Comparison of ENCODE assay signal across 1 cellular context in genomic region chr21:43571976-43572375, GRCh38.
TF ChIP-seq lines count a peak whose summit lies in the region.

No MANE protein-coding gene starts in this region.

TF ChIP-seq in WTC11, 78 proteins besides CTCF, POLR2A, EP300 and RAD21 (continued from another document):
- TF ChIP-seq, protein P1, sequence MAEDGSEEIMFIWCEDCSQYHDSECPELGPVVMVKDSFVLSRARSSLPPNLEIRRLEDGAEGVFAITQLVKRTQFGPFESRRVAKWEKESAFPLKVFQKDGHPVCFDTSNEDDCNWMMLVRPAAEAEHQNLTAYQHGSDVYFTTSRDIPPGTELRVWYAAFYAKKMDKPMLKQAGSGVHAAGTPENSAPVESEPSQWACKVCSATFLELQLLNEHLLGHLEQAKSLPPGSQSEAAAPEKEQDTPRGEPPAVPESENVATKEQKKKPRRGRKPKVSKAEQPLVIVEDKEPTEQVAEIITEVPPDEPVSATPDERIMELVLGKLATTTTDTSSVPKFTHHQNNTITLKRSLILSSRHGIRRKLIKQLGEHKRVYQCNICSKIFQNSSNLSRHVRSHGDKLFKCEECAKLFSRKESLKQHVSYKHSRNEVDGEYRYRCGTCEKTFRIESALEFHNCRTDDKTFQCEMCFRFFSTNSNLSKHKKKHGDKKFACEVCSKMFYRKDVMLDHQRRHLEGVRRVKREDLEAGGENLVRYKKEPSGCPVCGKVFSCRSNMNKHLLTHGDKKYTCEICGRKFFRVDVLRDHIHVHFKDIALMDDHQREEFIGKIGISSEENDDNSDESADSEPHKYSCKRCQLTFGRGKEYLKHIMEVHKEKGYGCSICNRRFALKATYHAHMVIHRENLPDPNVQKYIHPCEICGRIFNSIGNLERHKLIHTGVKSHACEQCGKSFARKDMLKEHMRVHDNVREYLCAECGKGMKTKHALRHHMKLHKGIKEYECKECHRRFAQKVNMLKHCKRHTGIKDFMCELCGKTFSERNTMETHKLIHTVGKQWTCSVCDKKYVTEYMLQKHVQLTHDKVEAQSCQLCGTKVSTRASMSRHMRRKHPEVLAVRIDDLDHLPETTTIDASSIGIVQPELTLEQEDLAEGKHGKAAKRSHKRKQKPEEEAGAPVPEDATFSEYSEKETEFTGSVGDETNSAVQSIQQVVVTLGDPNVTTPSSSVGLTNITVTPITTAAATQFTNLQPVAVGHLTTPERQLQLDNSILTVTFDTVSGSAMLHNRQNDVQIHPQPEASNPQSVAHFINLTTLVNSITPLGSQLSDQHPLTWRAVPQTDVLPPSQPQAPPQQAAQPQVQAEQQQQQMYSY (CRISPR knock-in tag; IDR thresholded peaks at IDR 0.05), result no peak
- TF ChIP-seq, protein P2, sequence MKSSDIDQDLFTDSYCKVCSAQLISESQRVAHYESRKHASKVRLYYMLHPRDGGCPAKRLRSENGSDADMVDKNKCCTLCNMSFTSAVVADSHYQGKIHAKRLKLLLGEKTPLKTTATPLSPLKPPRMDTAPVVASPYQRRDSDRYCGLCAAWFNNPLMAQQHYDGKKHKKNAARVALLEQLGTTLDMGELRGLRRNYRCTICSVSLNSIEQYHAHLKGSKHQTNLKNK (CRISPR knock-in tag; IDR thresholded peaks at IDR 0.05), result no peak
- TF ChIP-seq, protein P3, sequence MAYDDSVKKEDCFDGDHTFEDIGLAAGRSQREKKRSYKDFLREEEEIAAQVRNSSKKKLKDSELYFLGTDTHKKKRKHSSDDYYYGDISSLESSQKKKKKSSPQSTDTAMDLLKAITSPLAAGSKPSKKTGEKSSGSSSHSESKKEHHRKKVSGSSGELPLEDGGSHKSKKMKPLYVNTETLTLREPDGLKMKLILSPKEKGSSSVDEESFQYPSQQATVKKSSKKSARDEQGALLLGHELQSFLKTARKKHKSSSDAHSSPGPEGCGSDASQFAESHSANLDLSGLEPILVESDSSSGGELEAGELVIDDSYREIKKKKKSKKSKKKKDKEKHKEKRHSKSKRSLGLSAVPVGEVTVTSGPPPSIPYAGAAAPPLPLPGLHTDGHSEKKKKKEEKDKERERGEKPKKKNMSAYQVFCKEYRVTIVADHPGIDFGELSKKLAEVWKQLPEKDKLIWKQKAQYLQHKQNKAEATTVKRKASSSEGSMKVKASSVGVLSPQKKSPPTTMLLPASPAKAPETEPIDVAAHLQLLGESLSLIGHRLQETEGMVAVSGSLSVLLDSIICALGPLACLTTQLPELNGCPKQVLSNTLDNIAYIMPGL (CRISPR knock-in tag; IDR thresholded peaks at IDR 0.05), result no peak
- no peak for TF ChIP-seq JUN (CRISPR knock-in tag; IDR thresholded peaks at IDR 0.05)
